In genomic region chr1:26096471-26096870, GRCh38 we compare ENCODE assay signal across 27 cellular contexts. TPM values are rescaled to one million over a fixed set of nuclear protein-coding genes. Genes with fewer than 3 reads are reported as not detected.
"Had no signal": no experiment of that assay in that cellular context is flagged by ENCODE, and none has a peak within 500 bp of the region (broad histone marks: within the 10 kb centered on the region; RNA-seq: fewer than 3 reads in every experiment).

No MANE protein-coding gene starts in this region.

- H3K4me3 Mint-ChIP-seq: activated naive CD4-positive, alpha-beta T cell treated with anti-CD3 and anti-CD28 coated beads, Interleukin-2, amount 10 ng/mL, durations not matched to agents 7 days and 5 days; activated naive CD8-positive, alpha-beta T cell treated with anti-CD3 and anti-CD28 coated beads, Interleukin-2, amount 50 U/mL, for 24 hours; naive B cell; neural crest cell; type B pancreatic cell had no signal

- DNase-seq: activated CD4-positive, alpha-beta T cell treated with anti-CD3 and anti-CD28 coated beads, Interleukin-2, amount 50 U/mL, for 1 hour; activated CD4-positive, CD25-positive, alpha-beta regulatory T cell treated with anti-CD3 and anti-CD28 coated beads, Interleukin-2, amount 50 U/mL, for 72 hours; activated CD8-positive, alpha-beta memory T cell treated with anti-CD3 and anti-CD28 coated beads, Interleukin-2, amount 50 U/mL, for 48 hours; activated effector memory CD4-positive, alpha-beta T cell treated with Interleukin-2 at 50 U/mL for 16 hours; activated naive CD4-positive, alpha-beta T cell treated with anti-CD3 and anti-CD28 coated beads, Interleukin-2, amount 10 ng/mL, durations not matched to agents 7 days and 5 days; activated naive CD8-positive, alpha-beta T cell treated with anti-CD3 and anti-CD28 coated beads, Interleukin-2, amount 50 U/mL, for 24 hours; activated T-cell treated with anti-CD3 and anti-CD28 coated beads, Interleukin-2, amount 50 U/mL, for 48 hours; aorta; cortex of kidney; effector CD4-positive, alpha-beta T cell; kidney; left lung; mammary epithelial cell; mucosa of descending colon; naive B cell; spleen; stimulated activated CD8-positive, alpha-beta memory T cell treated with anti-CD3 and anti-CD28 coated beads, Interleukin-4, amount 100 ng/mL, for 48 hours; stimulated activated naive CD4-positive, alpha-beta T cell treated with Interleukin-2 at 50 U/mL for 16 hours had no signal

- H3K27me3 ChIP-seq: hepatocyte had no signal

- H3K27ac Mint-ChIP-seq: activated naive CD4-positive, alpha-beta T cell treated with anti-CD3 and anti-CD28 coated beads, Interleukin-2, amount 10 ng/mL, durations not matched to agents 7 days and 5 days; activated naive CD8-positive, alpha-beta T cell treated with anti-CD3 and anti-CD28 coated beads, Interleukin-2, amount 50 U/mL, for 24 hours; naive B cell had no signal

- H3K36me3 Mint-ChIP-seq: activated naive CD4-positive, alpha-beta T cell treated with anti-CD3 and anti-CD28 coated beads, Interleukin-2, amount 10 ng/mL, durations not matched to agents 7 days and 5 days; naive B cell; type B pancreatic cell had no signal

- ATAC-seq: activated naive CD8-positive, alpha-beta T cell treated with anti-CD3 and anti-CD28 coated beads, Interleukin-2, amount 50 U/mL, for 24 hours; esophagus mucosa; left lung; mucosa of descending colon had no signal

- H3K9me3 ChIP-seq: left lung, mucosa of descending colon, spleen, suprapubic skin had no signal

- H3K4me3 ChIP-seq: hepatocyte, left lung, mucosa of descending colon, spleen, suprapubic skin had no signal

- H3K27me3 Mint-ChIP-seq: type B pancreatic cell had no signal

- H3K36me3 ChIP-seq: left lung, spleen, suprapubic skin had no signal

- FAIRE-seq: kidney had no signal

- H3K9me3 Mint-ChIP-seq: activated naive CD4-positive, alpha-beta T cell treated with anti-CD3 and anti-CD28 coated beads, Interleukin-2, amount 10 ng/mL, durations not matched to agents 7 days and 5 days; activated naive CD8-positive, alpha-beta T cell treated with anti-CD3 and anti-CD28 coated beads, Interleukin-2, amount 50 U/mL, for 24 hours; naive B cell; neural crest cell had no signal

- H3K4me1 Mint-ChIP-seq: naive B cell had no signal

RNA-seq across cellular contexts. Expression of gene TRIM63, which starts 29.0 kb away (rescaled TPM):
- total RNA-seq: esophagus mucosa; glomerular endothelial cell; mammary epithelial cell; neural crest cell; osteocyte; pulmonary artery endothelial cell; T-helper 1 cell treated with Interleukin-12 subunit alpha and Interleukin-12 subunit beta and Interleukin-4 antibody, amounts not matched to agents 30 ng/mL and 1 ng/mL, for 36 hours had no signal
- polyA plus RNA-seq: mammary epithelial cell had no signal

RNA-seq across cellular contexts. Expression of gene SLC30A2, which starts 50.6 kb away (rescaled TPM):
- total RNA-seq: aorta; esophagus mucosa; glomerular endothelial cell; neural crest cell; osteocyte; pulmonary artery endothelial cell; spleen; T-helper 1 cell treated with Interleukin-12 subunit alpha and Interleukin-12 subunit beta and Interleukin-4 antibody, amounts not matched to agents 30 ng/mL and 1 ng/mL, for 36 hours had no signal
- polyA plus RNA-seq: mammary epithelial cell, spleen had no signal
